Comparison of ENCODE assay signal across 18 cellular contexts in the genomic region with DNA sequence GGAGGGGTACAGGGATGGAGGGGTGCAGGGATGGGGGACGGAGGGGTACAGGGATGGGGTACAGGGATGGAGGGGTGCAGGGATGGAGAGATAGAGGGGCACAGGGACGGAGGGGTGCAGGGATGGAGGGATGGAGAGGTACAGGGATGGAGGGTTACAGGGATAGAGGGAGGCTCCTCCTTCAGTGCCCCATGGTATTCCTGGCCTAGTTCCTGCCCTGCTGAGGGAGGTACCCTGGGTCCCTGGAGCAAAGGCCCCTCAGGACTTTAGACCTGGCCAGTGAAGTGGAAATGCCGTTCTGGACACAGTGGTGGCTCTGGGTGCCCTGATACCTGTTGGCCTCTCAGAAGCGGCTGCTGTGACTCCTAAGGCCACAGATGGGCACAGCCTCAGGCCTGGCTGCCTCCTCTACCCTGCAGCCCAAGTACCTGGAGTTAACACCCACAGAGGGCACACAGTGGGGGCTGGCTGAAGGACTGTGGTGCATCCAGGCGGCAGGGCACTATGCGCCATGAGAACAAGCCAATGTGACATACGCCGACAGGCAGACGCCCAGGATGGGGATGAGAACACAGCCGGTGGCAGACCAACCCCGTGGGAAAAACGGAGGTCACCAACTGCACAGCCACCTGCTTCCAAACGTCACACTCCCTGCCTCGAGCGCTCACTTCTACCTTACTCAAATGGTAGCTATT. TPM values are rescaled to one million over a fixed set of nuclear protein-coding genes. Genes with fewer than 3 reads are reported as not detected.
A peak's percentile ranks its signal among the peaks of the same experiment; 100 is the strongest.
DNase-seq lines count a peak whose midpoint lies in the region; ATAC-seq and TF ChIP-seq lines count a peak whose summit lies in the region.
"Had no signal": no experiment of that assay in that cellular context is flagged by ENCODE, and none has a peak within 500 bp of the region (broad histone marks: within the 10 kb centered on the region; RNA-seq: fewer than 3 reads in every experiment).

No MANE protein-coding gene starts in this region.

- H3K4me1 ChIP-seq in heart left ventricle: peaks cover 0 to 10% (median 6%) of the 10 kb centered on the region in 12 donors
- H3K4me1 ChIP-seq in RWPE2 (ENCODE audit: insufficient read depth, poor library complexity, severe bottlenecking): no peaks in the 10 kb centered on the region
- peaks cover 0 to 28% (median 16%) of the 10 kb centered on the region in 4 donors for H3K4me1 ChIP-seq in right lobe of liver
- H3K4me1 ChIP-seq in stomach: peaks cover 9 to 32% (median 31%) of the 10 kb centered on the region in 4 donors
- H3K4me1 ChIP-seq in trophoblast cell (ENCODE audit: control insufficient read depth in 1 of 2, insufficient read depth in 2 of 2, low read length in 2 of 2): no peaks in the 10 kb centered on the region
- H3K4me1 ChIP-seq: foreskin keratinocyte had no signal

- H2BK12ac ChIP-seq in trophoblast cell (ENCODE audit: low read length): no peak overlapping the region

- no peaks in the 10 kb centered on the region for H3K27me3 ChIP-seq in heart left ventricle
- no peaks in the 10 kb centered on the region for H3K27me3 ChIP-seq in RWPE2 (ENCODE audit: insufficient read depth, poor library complexity, severe bottlenecking)
- no peaks in the 10 kb centered on the region for H3K27me3 ChIP-seq in right lobe of liver
- H3K27me3 ChIP-seq in stomach: no peaks in the 10 kb centered on the region
- no peaks in the 10 kb centered on the region for H3K27me3 ChIP-seq in trophoblast cell (ENCODE audit: insufficient read depth, low read length)
- H3K27me3 ChIP-seq: brain microvascular endothelial cell, foreskin keratinocyte had no signal

- in situ Hi-C loops in KBM-7 (cut with MboI; ENCODE audit: low pct_unique_long_range_greater_than_20kb, low sequenced_read_pairs): no loop called here

- ATAC-seq in heart left ventricle (no peak), left cardiac atrium (no peak), RWPE2 (ENCODE audit: low read depth) (peak; percentile 4; the same call in 1 of the 3 replicates), right lobe of liver (no peak)
- ATAC-seq: foreskin keratinocyte had no signal

- DNase-seq in heart left ventricle (peak in 3 of 5 donors; percentile 25 to 40 (median 26)), left cardiac atrium (no peak), RWPE2 (ENCODE audit: low spot score) (peak; percentile 48), right lobe of liver (peak in 2 of 3 donors; percentile 43 to 46), stomach (peak; percentile 25), trophoblast cell (no peak), GM03348 (ENCODE audit: low spot score) (no peak), KBM-7 (no peak)
- DNase-seq: activated CD4-positive, alpha-beta memory T cell treated with anti-CD3 and anti-CD28 coated beads for 36 hours; activated T-cell treated with anti-CD3 and anti-CD28 coated beads, Interleukin-2, amount 50 U/mL, for 4 hours; brain microvascular endothelial cell; foreskin keratinocyte; MV-4-11; NCI-H2081 treated with DMSO at 0.1 percent for 48 hours; PC-9; SW 1271 had no signal

- no peak overlapping the region for H2BK5ac ChIP-seq in trophoblast cell (ENCODE audit: low read depth, low read length, poor library complexity)

- no peak overlapping the region for H3K27ac ChIP-seq in heart left ventricle
- no peak overlapping the region for H3K27ac ChIP-seq in RWPE2 (ENCODE audit: poor library complexity, severe bottlenecking)
- no peak overlapping the region for H3K27ac ChIP-seq in right lobe of liver
- no peak overlapping the region for H3K27ac ChIP-seq in stomach
- H3K27ac ChIP-seq in trophoblast cell (ENCODE audit: low read depth, low read length): no peak overlapping the region
- H3K27ac ChIP-seq: brain microvascular endothelial cell, foreskin keratinocyte, PC-9 had no signal

- H3K79me2 ChIP-seq in trophoblast cell (ENCODE audit: control insufficient read depth, insufficient read depth, low read length, poor library complexity): no peaks in the 10 kb centered on the region

- no peak for TF ChIP-seq EP300 in stomach (IDR thresholded peaks at IDR 0.05)

- TF ChIP-seq CTCF in heart left ventricle (IDR thresholded peaks at IDR 0.05) (no peak), RWPE2 (IDR thresholded peaks at IDR 0.05; ENCODE audit: poor library complexity, severe bottlenecking) (no peak), right lobe of liver (IDR thresholded peaks at IDR 0.05) (no peak), stomach (IDR thresholded peaks at IDR 0.05) (no peak)

- no peak for TF ChIP-seq POLR2A in heart left ventricle (IDR thresholded peaks at IDR 0.05)
- no peak for TF ChIP-seq POLR2A in right lobe of liver (IDR thresholded peaks at IDR 0.05)
- no peak for TF ChIP-seq POLR2A in stomach (IDR thresholded peaks at IDR 0.05)

- peaks cover 0 to 51% (median 43%) of the 10 kb centered on the region in 9 donors for H3K36me3 ChIP-seq in heart left ventricle
- H3K36me3 ChIP-seq in RWPE2 (ENCODE audit: low read depth): peaks cover 3% of the 10 kb centered on the region; the same call in 1 of the 2 replicates
- H3K36me3 ChIP-seq in right lobe of liver: peaks cover 0 to 21% (median 8%) of the 10 kb centered on the region in 4 donors
- H3K36me3 ChIP-seq in stomach: peaks cover 34 to 57% (median 46%) of the 10 kb centered on the region in 4 donors
- peaks cover 38 to 43% of the 10 kb centered on the region in 2 experiments for H3K36me3 ChIP-seq in trophoblast cell (ENCODE audit: control insufficient read depth in 1 of 2, insufficient read depth in 2 of 2, low read length in 2 of 2)

- H3K18ac ChIP-seq in trophoblast cell (ENCODE audit: low read length): no peak overlapping the region

- H4K91ac ChIP-seq in trophoblast cell (ENCODE audit: low read depth, low read length): no peak overlapping the region

- H2AK5ac ChIP-seq in trophoblast cell (ENCODE audit: low read length): no peak overlapping the region

- no peak overlapping the region for H3K23ac ChIP-seq in trophoblast cell (ENCODE audit: low read length)

- no peak overlapping the region for H2BK120ac ChIP-seq in trophoblast cell (ENCODE audit: insufficient read depth, low read length, poor library complexity)

- H3K4me2 ChIP-seq in trophoblast cell (ENCODE audit: low read length): no peak overlapping the region
- H3K4me2 ChIP-seq: PC-9 had no signal

- intact Hi-C loops in heart left ventricle (cut with DNase I) (loop anchor here in 6 of 10 donors (2.0 to 5.0 kb wide), 4 partner anchors 37 to 177 kb away; no protein-coding TSS in a partner anchor), left cardiac atrium (cut with DNase I) (loop anchor here (5.0 to 10.0 kb wide), 2 partner anchors 37 to 174 kb away; no protein-coding TSS in a partner anchor), right lobe of liver (cut with DNase I) (no loop called here), stomach (cut with DNase I; ENCODE audit: low total_unique reads) (no loop called here)

- no peak overlapping the region for H4K8ac ChIP-seq in trophoblast cell (ENCODE audit: low read depth, low read length)

- no peaks in the 10 kb centered on the region for H3K79me1 ChIP-seq in trophoblast cell (ENCODE audit: low read length)

- H4K12ac ChIP-seq in trophoblast cell (ENCODE audit: low read depth, low read length): no peak overlapping the region

- H3K9ac ChIP-seq in trophoblast cell (ENCODE audit: low read length): no peak overlapping the region

- H2AFZ ChIP-seq in trophoblast cell (ENCODE audit: insufficient read depth, low read length, poor library complexity): no peak overlapping the region
- H2AFZ ChIP-seq: PC-9 had no signal

- H3K14ac ChIP-seq in trophoblast cell (ENCODE audit: low read length): no peak overlapping the region

- H3K4ac ChIP-seq in trophoblast cell (ENCODE audit: low read depth, low read length): no peak overlapping the region

- no peaks in the 10 kb centered on the region for H3K9me3 ChIP-seq in heart left ventricle
- H3K9me3 ChIP-seq in RWPE2 (ENCODE audit: severe bottlenecking): no peaks in the 10 kb centered on the region
- H3K9me3 ChIP-seq in right lobe of liver: no peaks in the 10 kb centered on the region
- no peaks in the 10 kb centered on the region for H3K9me3 ChIP-seq in stomach
- peaks cover 2% of the 10 kb centered on the region for H3K9me3 ChIP-seq in trophoblast cell (ENCODE audit: insufficient read depth, low read depth, low read length)

- WGBS in heart left ventricle, 4 donors: 73 to 83% (median 75%) methylated on average over 14 to 15 of the region's 15 CpGs
- 60% methylated on average over 5 of the region's 15 CpGs for WGBS in right lobe of liver (ENCODE audit: insufficient coverage, low coverage, low lambda C conversion rate, missing lambda C conversion rate)
- WGBS in stomach, 5 donors: 68 to 78% (median 74%) methylated on average over 14 to 15 of the region's 15 CpGs
- no CpG with 5 or more reads among the region's 15 CpGs for WGBS in trophoblast cell (ENCODE audit: extremely low coverage, insufficient coverage, insufficient read length)

- H3K4me3 ChIP-seq in heart left ventricle (no peak overlapping the region), RWPE2 (ENCODE audit: severe bottlenecking) (no peak overlapping the region), right lobe of liver (no peak overlapping the region), stomach (no peak overlapping the region), trophoblast cell (ENCODE audit: low read depth, low read length) (no peak overlapping the region)
- H3K4me3 ChIP-seq: lung, PC-9 had no signal

RNA-seq across cellular contexts. Expression of gene PTGES2, which starts 8.4 kb away (rescaled TPM):
- total RNA-seq in heart left ventricle (100 to 1,000 TPM; 116 to 166 (median 139) TPM), left cardiac atrium (100 to 1,000 TPM; 111 to 155 TPM), right lobe of liver (10 to 100 TPM; 27.2 to 67.2 (median 30.5) TPM), stomach (100 to 1,000 TPM in 3 of 5 donors, 10 to 100 TPM in 2; 47.2 to 570 (median 125) TPM)
- polyA plus RNA-seq in heart left ventricle (100 to 1,000 TPM; 143 to 179 TPM), stomach (10 to 100 TPM; 50.1 to 69.9 (median 58.3) TPM)
- 24.0 and 25.6 TPM in 2 replicates for polyA plus RNA-seq in trophoblast cell (2013)

RNA-seq across cellular contexts. Expression of gene LCN2, which starts 30.1 kb away (rescaled TPM):
- total RNA-seq in heart left ventricle (1 to 10 TPM in 1 of 9 donors, not detected in 8; 5.8 TPM), left cardiac atrium (under 1 TPM in 1 of 2 donors, not detected in 1; 0.38 TPM), right lobe of liver (10 to 100 TPM in 4 of 6 experiments, 1 to 10 TPM in 2; 2.7 to 81.8 (median 18.1) TPM), stomach (100 to 1,000 TPM in 3 of 5 donors, 10 to 100 TPM in 1, not detected in 1; 10.8 to 756 (median 444) TPM)
- polyA plus RNA-seq in heart left ventricle (1 to 10 TPM in 1 of 2 donors, not detected in 1; 1.1 TPM), stomach (100 to 1,000 TPM in 2 of 3 donors, 10 to 100 TPM in 1; 33.1 to 922 (median 369) TPM)
- polyA plus RNA-seq in trophoblast cell (2013): not detected in 2 replicates
- total RNA-seq: activated CD4-positive, alpha-beta memory T cell treated with anti-CD3 and anti-CD28 coated beads for 36 hours; activated T-cell treated with anti-CD3 and anti-CD28 coated beads, Interleukin-2, amount 50 U/mL, for 4 hours; pulmonary artery endothelial cell had no signal

RNA-seq across cellular contexts. Expression of gene BBLN, which starts 40.9 kb away (rescaled TPM):
- total RNA-seq in heart left ventricle: 100 to 1,000 TPM in 2 of 9 donors, 10 to 100 TPM in 7; 29.9 to 280 (median 46.4) TPM
- 100 to 1,000 TPM in 1 of 2 donors, 10 to 100 TPM in 1; 47.3 to 122 TPM for polyA plus RNA-seq in heart left ventricle
- total RNA-seq in left cardiac atrium: 10 to 100 TPM; 45.3 to 46.2 TPM
- 100 to 1,000 TPM in 2 of 6 experiments, 10 to 100 TPM in 4; 13.5 to 192 (median 17.7) TPM for total RNA-seq in right lobe of liver
- 100 to 1,000 TPM in 2 of 5 donors, 10 to 100 TPM in 2, not detected in 1; 17.8 to 193 (median 113) TPM for total RNA-seq in stomach
- 100 to 1,000 TPM; 108 to 161 (median 147) TPM for polyA plus RNA-seq in stomach
- polyA plus RNA-seq in trophoblast cell (2013): 57.0 and 59.5 TPM in 2 replicates

RNA-seq across cellular contexts. Expression of gene SLC25A25, which starts 51.1 kb away (rescaled TPM):
- total RNA-seq in heart left ventricle: 10 to 100 TPM in 3 of 9 donors, 1 to 10 TPM in 6; 3.2 to 15.1 (median 6.7) TPM
- polyA plus RNA-seq in heart left ventricle: 1 to 10 TPM; 1.7 to 8.8 TPM
- total RNA-seq in left cardiac atrium: 10 to 100 TPM; 13.7 to 29.8 TPM
- 10 to 100 TPM; 21.2 to 81.5 (median 53.3) TPM for total RNA-seq in right lobe of liver
- total RNA-seq in stomach: 10 to 100 TPM; 12.3 to 37.1 (median 32.6) TPM
- polyA plus RNA-seq in stomach: 1 to 10 TPM; 7.9 to 9.2 (median 8.1) TPM
- polyA plus RNA-seq in trophoblast cell (2013): 10.2 and 11.5 TPM in 2 replicates

RNA-seq across cellular contexts. Expression of gene NAIF1, which starts 52.0 kb away (rescaled TPM):
- total RNA-seq in heart left ventricle: 1 to 10 TPM; 3.5 to 8.9 (median 7.2) TPM
- polyA plus RNA-seq in heart left ventricle: 1 to 10 TPM; 4.0 to 5.0 TPM
- 1 to 10 TPM; 5.8 to 6.1 TPM for total RNA-seq in left cardiac atrium
- 1 to 10 TPM; 3.9 to 6.8 (median 5.7) TPM for total RNA-seq in right lobe of liver
- 10 to 100 TPM in 2 of 5 donors, 1 to 10 TPM in 3; 1.8 to 40.3 (median 6.7) TPM for total RNA-seq in stomach
- polyA plus RNA-seq in stomach: 10 to 100 TPM in 1 of 3 donors, 1 to 10 TPM in 2; 7.0 to 10.3 (median 8.7) TPM
- 6.6 and 7.1 TPM in 2 replicates for polyA plus RNA-seq in trophoblast cell (2013)

Comparison
In these comparisons a context has a peak if more than half of its experiments do, and no peak if none do; other contexts are left out.
1. DNase-seq: peak in heart left ventricle (3 of 5), RWPE2 (single experiment), right lobe of liver (2 of 3) and stomach (single experiment); none in left cardiac atrium (single experiment), trophoblast cell (0 of 2), GM03348 (single experiment) and KBM-7 (single experiment).
2. intact Hi-C loops: an anchor here in heart left ventricle (2.0 to 5.0 kb wide) and left cardiac atrium (5.0 to 10.0 kb wide); none called in right lobe of liver and stomach.